ENCODE assay signal across 8 cellular contexts in genomic region chr1:117368116-117369108, GRCh38. TPM values are rescaled to one million over a fixed set of nuclear protein-coding genes. Genes with fewer than 3 reads are reported as not detected.
DNase-seq lines count a peak whose midpoint lies in the region; FAIRE-seq and TF ChIP-seq lines count a peak whose summit lies in the region.

No MANE protein-coding gene starts in this region.

- H3K36me3 ChIP-seq in Karpas-422 (ENCODE audit: insufficient read depth, low read length) (no peaks in the 10 kb centered on the region), adipocyte (ENCODE audit: control insufficient read depth, insufficient read depth, low read length, severe bottlenecking) (no peaks in the 10 kb centered on the region), kidney (ENCODE audit: control insufficient read depth in 1 of 2, insufficient read depth in 2 of 2, low read length in 2 of 2) (no peaks in the 10 kb centered on the region)

- H3K4me3 ChIP-seq in Karpas-422 (ENCODE audit: low read length): peak overlapping the region; percentile 81
- H3K4me3 ChIP-seq in adipocyte (ENCODE audit: low read length): peak overlapping the region; percentile 97
- peak overlapping the region; percentile 84 to 94 for H3K4me3 ChIP-seq in kidney (ENCODE audit: low read length in 2 of 2)

- H3K27me3 Mint-ChIP-seq in stimulated activated naive CD8-positive, alpha-beta T cell treated with anti-CD3 and anti-CD28 coated beads, Interleukin-15, Interleukin-2, amounts not matched to agents 100 ng/mL and 50 ng/mL, for 24 hours: no peaks in the 10 kb centered on the region

- H3K9me2 ChIP-seq in Karpas-422 (replicated peaks; ENCODE audit: insufficient read depth, low read length): no peaks in the 10 kb centered on the region

- peaks cover 37% of the 10 kb centered on the region for H3K4me1 ChIP-seq in Karpas-422 (ENCODE audit: low read length)
- H3K4me1 ChIP-seq in adipocyte (ENCODE audit: control insufficient read depth, insufficient read depth, low read length): peaks cover 56% of the 10 kb centered on the region
- no peaks in the 10 kb centered on the region for H3K4me1 ChIP-seq in kidney (ENCODE audit: control insufficient read depth in 1 of 2, insufficient read depth in 1 of 2, low read depth in 1 of 2, low read length in 2 of 2)

- peak; percentile 23 for DNase-seq in stimulated activated CD4-positive, alpha-beta T cell treated with anti-CD3 and anti-CD28 coated beads, Interleukin-4, amount 100 ng/mL, for 24 hours
- DNase-seq in stimulated activated CD4-positive, alpha-beta T cell treated with anti-CD3 and anti-CD28 coated beads, Interleukin-4, amount 100 ng/mL, for 1 hour: no peak
- peak; percentile 91 for DNase-seq in Karpas-422
- DNase-seq in adipocyte (ENCODE audit: low read depth): peak; percentile 65
- no peak for DNase-seq in kidney
- DNase-seq in GM12891 (ENCODE audit: insufficient read length, low spot score): no peak
- DNase-seq in KG1 (lab: John Stamatoyannopoulos, UW): no peak

- peak overlapping the region; percentile 58 for H3K27ac ChIP-seq in Karpas-422 (ENCODE audit: low read length)
- H3K27ac ChIP-seq in kidney (ENCODE audit: low read depth in 2 of 2, low read length in 2 of 2): peak overlapping the region; percentile 87 to 95

- FAIRE-seq in kidney (lab: Jason Lieb, UNC) (no peak), GM12891 (lab: Jason Lieb, UNC) (no peak)

- H4K20me1 ChIP-seq in Karpas-422 (ENCODE audit: insufficient read depth, low read depth, low read length): peaks cover 3% of the 10 kb centered on the region; the same call in 1 of the 2 replicates

- peak overlapping the region; percentile 77 for H3K4me2 ChIP-seq in Karpas-422 (ENCODE audit: low read depth, low read length, poor library complexity, severe bottlenecking)

- H3K9me3 ChIP-seq in Karpas-422 (ENCODE audit: low read length): no peaks in the 10 kb centered on the region
- H3K9me3 ChIP-seq in adipocyte (ENCODE audit: control insufficient read depth, low read length): no peaks in the 10 kb centered on the region
- no peaks in the 10 kb centered on the region for H3K9me3 ChIP-seq in kidney (ENCODE audit: control insufficient read depth in 1 of 2, low read length in 2 of 2)

- peak overlapping the region; percentile 91 for H3K4me3 Mint-ChIP-seq in stimulated activated naive CD8-positive, alpha-beta T cell treated with anti-CD3 and anti-CD28 coated beads, Interleukin-15, Interleukin-2, amounts not matched to agents 100 ng/mL and 50 ng/mL, for 24 hours

- H2AFZ ChIP-seq in Karpas-422 (ENCODE audit: low read length): no peak overlapping the region

- H3K4me1 Mint-ChIP-seq in stimulated activated naive CD8-positive, alpha-beta T cell treated with anti-CD3 and anti-CD28 coated beads, Interleukin-15, Interleukin-2, amounts not matched to agents 100 ng/mL and 50 ng/mL, for 24 hours (ENCODE audit: low read depth): peaks cover 73% of the 10 kb centered on the region

- TF ChIP-seq POLR2A in GM12891 (IDR thresholded peaks at IDR 0.05; ENCODE audit: low read depth, low read length): no peak

- peaks cover 64% of the 10 kb centered on the region for H3K79me2 ChIP-seq in Karpas-422 (ENCODE audit: low read length)

- intact Hi-C loops in kidney (cut with DNase I): no loop called here

- H3K27me3 ChIP-seq in Karpas-422 (ENCODE audit: low read length): no peaks in the 10 kb centered on the region
- H3K27me3 ChIP-seq in adipocyte (replicated peaks; ENCODE audit: control insufficient read depth, insufficient read depth, low read length): no peaks in the 10 kb centered on the region

- H3K9me3 Mint-ChIP-seq in stimulated activated naive CD8-positive, alpha-beta T cell treated with anti-CD3 and anti-CD28 coated beads, Interleukin-15, Interleukin-2, amounts not matched to agents 100 ng/mL and 50 ng/mL, for 24 hours: no peaks in the 10 kb centered on the region

- TF ChIP-seq CTCF in kidney (IDR thresholded peaks at IDR 0.05; ENCODE audit: borderline replicate concordance, extremely low read depth, insufficient read depth): no peak

- H3K27ac Mint-ChIP-seq in stimulated activated naive CD8-positive, alpha-beta T cell treated with anti-CD3 and anti-CD28 coated beads, Interleukin-15, Interleukin-2, amounts not matched to agents 100 ng/mL and 50 ng/mL, for 24 hours: peak overlapping the region; percentile 77

- H3K36me3 Mint-ChIP-seq in stimulated activated naive CD8-positive, alpha-beta T cell treated with anti-CD3 and anti-CD28 coated beads, Interleukin-15, Interleukin-2, amounts not matched to agents 100 ng/mL and 50 ng/mL, for 24 hours (ENCODE audit: low read depth): peaks cover 3% of the 10 kb centered on the region

- peak overlapping the region; percentile 84 for H3K9ac ChIP-seq in Karpas-422 (ENCODE audit: low read length)
- peak overlapping the region; percentile 93 for H3K9ac ChIP-seq in adipocyte (ENCODE audit: low read length)
- peak overlapping the region; percentile 70 to 79 for H3K9ac ChIP-seq in kidney (ENCODE audit: low read length in 2 of 2)

TF ChIP-seq in GM12891, 5 proteins besides CTCF, POLR2A, EP300 and RAD21:
- no peak for TF ChIP-seq POU2F2 (IDR thresholded peaks at IDR 0.05; ENCODE audit: low read depth, low read length)
- no peak for TF ChIP-seq SPI1 (IDR thresholded peaks at IDR 0.05; ENCODE audit: low read depth, low read length)
- no peak for TF ChIP-seq TAF1 (IDR thresholded peaks at IDR 0.05; ENCODE audit: low read depth, low read length)
- no peak for TF ChIP-seq POLR2AphosphoS5 (IDR thresholded peaks at IDR 0.05; ENCODE audit: low read depth, low read length)
- TF ChIP-seq PAX5 (IDR thresholded peaks at IDR 0.05; ENCODE audit: insufficient read depth, low read length, severe bottlenecking): no peak

RNA-seq across cellular contexts. Expression of gene MAN1A2, which starts 1.2 kb away (rescaled TPM):
- 29.5 and 43.0 TPM in 2 replicates for total RNA-seq in Karpas-422 (2014; rRNA removed; shearing (Covaris generic); ENCODE audit: low replicate concordance)
- total RNA-seq in kidney: 54.4 TPM
- polyA plus RNA-seq in kidney (ENCODE audit: insufficient read depth, low read depth, low replicate concordance): 8.0 TPM
- 6.2 TPM for polyA plus RNA-seq in GM12891 (2012; ENCODE audit: low read depth, missing spikeins)

Comparison
In these comparisons a context has a peak if more than half of its experiments do, and no peak if none do; other contexts are left out.
1. DNase-seq: peak in stimulated activated CD4-positive, alpha-beta T cell treated with anti-CD3 and anti-CD28 coated beads, Interleukin-4, amount 100 ng/mL, for 24 hours (single experiment), Karpas-422 (single experiment) and adipocyte (single experiment); none in stimulated activated CD4-positive, alpha-beta T cell treated with anti-CD3 and anti-CD28 coated beads, Interleukin-4, amount 100 ng/mL, for 1 hour (single experiment), kidney (single experiment), GM12891 (single experiment) and KG1 (single experiment).
2. Peak in every context shown above with its lines, with median percentiles within 50 percentile points of each other: H3K4me3 ChIP-seq and H3K9ac ChIP-seq.